In the genomic region with DNA sequence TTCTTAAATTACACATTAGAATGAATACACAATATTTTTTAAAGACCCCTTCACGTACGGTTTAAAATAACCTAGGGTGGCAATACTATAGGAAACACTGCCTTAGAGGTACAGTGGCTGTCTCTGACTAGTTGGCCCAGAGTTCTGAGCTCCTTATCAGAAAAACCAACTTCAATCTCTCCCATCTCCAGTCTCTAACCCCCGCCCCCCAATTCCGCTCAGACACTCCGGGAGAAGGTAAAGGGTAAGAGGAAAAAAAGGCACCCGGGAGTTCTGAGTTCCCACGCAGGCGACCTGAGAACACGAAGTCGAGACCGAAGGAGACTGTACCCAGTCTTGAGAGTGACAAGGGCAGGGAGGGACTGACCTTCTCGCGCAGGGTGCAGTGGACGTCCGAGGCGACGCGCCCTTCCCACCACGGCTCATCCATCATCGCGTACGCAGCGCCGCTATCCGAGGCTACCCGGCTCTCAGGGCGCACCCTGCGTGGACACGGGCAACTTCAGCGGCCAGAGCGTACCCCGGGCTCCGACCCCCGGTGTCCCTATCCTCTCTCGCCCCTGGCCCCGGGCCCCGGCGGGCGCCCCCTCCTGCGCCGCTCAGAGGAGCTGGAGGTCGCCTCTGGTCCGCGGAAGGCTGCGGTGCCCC, we compare ENCODE assay signal across 8 cellular contexts. TPM values are rescaled to one million over a fixed set of nuclear protein-coding genes. Genes with fewer than 3 reads are reported as not detected.
DNase-seq lines count a peak whose midpoint lies in the region; ATAC-seq and TF ChIP-seq lines count a peak whose summit lies in the region.

No MANE protein-coding gene starts in this region.

- 3% methylated on average over 45 of the region's 45 CpGs for WGBS in lung, 2 donors

- peaks cover 3 to 5% of the 10 kb centered on the region in 2 donors for H3K36me3 ChIP-seq in lung (ENCODE audit: control insufficient read depth in 2 of 2, insufficient read depth in 2 of 2, low read length in 2 of 2)
- H3K36me3 ChIP-seq in uterus = no peaks in the 10 kb centered on the region

- ATAC-seq in HG03378 (IDR thresholded peaks at IDR 0.05; ENCODE audit: unreplicated experiment) (peak; percentile 10), lung (ENCODE audit: insufficient read depth, low FRiP score) (peak; percentile 71), HG03025 (IDR thresholded peaks at IDR 0.05; ENCODE audit: low FRiP score, unreplicated experiment) (no peak)

- peaks cover 0 to 7% of the 10 kb centered on the region in 2 donors for H3K4me1 ChIP-seq in lung (ENCODE audit: control insufficient read depth in 2 of 2, insufficient read depth in 2 of 2, low read length in 2 of 2)
- H3K4me1 ChIP-seq in uterus = no peaks in the 10 kb centered on the region

- no peaks in the 10 kb centered on the region for H3K27me3 ChIP-seq in lung (ENCODE audit: control insufficient read depth, insufficient read depth)
- no peaks in the 10 kb centered on the region for H3K27me3 ChIP-seq in uterus

- H3K9me3 ChIP-seq in lung (ENCODE audit: control insufficient read depth in 2 of 2, insufficient read depth in 1 of 2, low read length in 1 of 2) = no peaks in the 10 kb centered on the region
- no peaks in the 10 kb centered on the region for H3K9me3 ChIP-seq in uterus

- intact Hi-C loops in uterus (cut with DNase I; ENCODE audit: low total_unique reads) = no loop called here

- H3K4me3 ChIP-seq in GM12875 (ENCODE audit: low read depth, low read length) = peak overlapping the region; percentile 68
- H3K4me3 ChIP-seq in cardiac fibroblast (replicated peaks in 1 of 2; ENCODE audit: low read depth in 2 of 2, low read length in 2 of 2) = peak overlapping the region; percentile 58 to 67
- H3K4me3 ChIP-seq in lung = peak overlapping the region; percentile 72
- H3K4me3 ChIP-seq in uterus = peak overlapping the region; percentile 42 to 58

- TF ChIP-seq CTCF in GM12875 (IDR thresholded peaks at IDR 0.05; ENCODE audit: borderline replicate concordance, insufficient read depth, low read depth, low read length) (no peak), cardiac fibroblast (IDR thresholded peaks at IDR 0.05; ENCODE audit: low read depth, low read length) (no peak), lung (IDR thresholded peaks at IDR 0.05; ENCODE audit: control extremely low read depth, extremely low read depth) (no peak), uterus (IDR thresholded peaks at IDR 0.05) (no peak)

- peak overlapping the region; percentile 25 to 95 for H3K27ac ChIP-seq in lung (ENCODE audit: low read depth in 1 of 2, low read length in 1 of 2)
- H3K27ac ChIP-seq in uterus = no peak overlapping the region

- DNase-seq in cardiac fibroblast (ENCODE audit: low read depth in 2 of 2) (peak; percentile 13 to 25), lung (ENCODE audit: low spot score) (peak; percentile 51), uterus (peak in 1 of 2 donors; percentile 18)
- DNase-seq in activated CD4-positive, alpha-beta T cell treated with anti-CD3 and anti-CD28 coated beads, Interleukin-2, amount 50 U/mL, for 4 hours = no peak
- DNase-seq in activated CD4-positive, alpha-beta T cell treated with anti-CD3 and anti-CD28 coated beads, Interleukin-2, amount 50 U/mL, for 1 hour = no peak

- TF ChIP-seq POLR2A in uterus (IDR thresholded peaks at IDR 0.05) = no peak

RNA-seq across cellular contexts. Expression of gene CCNJL, which starts 0.7 kb away (rescaled TPM):
- total RNA-seq in lung = 10 to 100 TPM in 1 of 2 donors, 1 to 10 TPM in 1; 9.1 to 22.3 TPM
- polyA plus RNA-seq in lung = 10 to 100 TPM; 10.4 to 16.5 TPM
- total RNA-seq in uterus = 1 to 10 TPM in 2 of 4 donors, under 1 TPM in 1, not detected in 1; under 0.01 to 5.8 (median 2.6) TPM

RNA-seq across cellular contexts. Expression of gene C1QTNF2, which starts 58.8 kb away (rescaled TPM):
- total RNA-seq in lung = 1 to 10 TPM; 2.1 to 3.0 TPM
- polyA plus RNA-seq in lung = 1 to 10 TPM in 1 of 2 donors, under 1 TPM in 1; 0.62 to 1.1 TPM
- 10 to 100 TPM in 1 of 4 donors, 1 to 10 TPM in 2, under 1 TPM in 1; 0.59 to 16.5 (median 3.0) TPM for total RNA-seq in uterus

Comparison
In these comparisons a context has a peak if more than half of its experiments do, and no peak if none do; other contexts are left out.
1. DNase-seq: peak in cardiac fibroblast (2 of 2) and lung (single experiment); none in activated CD4-positive, alpha-beta T cell treated with anti-CD3 and anti-CD28 coated beads, Interleukin-2, amount 50 U/mL, for 4 hours (0 of 2) and activated CD4-positive, alpha-beta T cell treated with anti-CD3 and anti-CD28 coated beads, Interleukin-2, amount 50 U/mL, for 1 hour (single experiment).
2. H3K27ac ChIP-seq: peak in lung (2 of 2); none in uterus (0 of 2).
3. Peak in every context shown above with its lines, with median percentiles within 50 percentile points of each other: H3K4me3 ChIP-seq.